Comparison of ENCODE assay signal across 19 cellular contexts in the genomic region with DNA sequence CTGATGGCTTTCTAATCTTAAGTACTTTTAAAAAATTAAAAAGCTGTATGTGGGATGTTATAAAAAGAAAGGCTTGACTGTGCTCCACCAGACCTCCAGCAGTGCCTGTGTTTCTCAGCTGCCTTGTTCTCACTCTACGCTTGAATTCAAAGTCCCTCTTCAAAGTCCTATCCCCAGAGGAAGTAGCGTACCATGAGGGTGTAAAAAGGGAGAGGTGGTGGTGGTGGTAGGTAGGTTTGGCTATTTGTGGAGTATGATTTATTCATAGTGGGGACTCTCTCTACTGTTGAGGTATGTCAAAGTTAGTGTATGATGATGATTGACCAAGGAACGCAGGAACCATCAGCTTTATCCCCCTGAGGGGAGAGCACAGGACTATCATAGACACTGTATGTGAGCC.
DNase-seq lines count a peak whose midpoint lies in the region; TF ChIP-seq lines count a peak whose summit lies in the region.
"Had no signal": no experiment of that assay in that cellular context is flagged by ENCODE, and none has a peak within 500 bp of the region (broad histone marks: within the 10 kb centered on the region; RNA-seq: fewer than 3 reads in every experiment).

No MANE protein-coding gene starts in this region.

- H3K27ac Mint-ChIP-seq in CD14-positive monocyte (peak overlapping the region in 4 of 7 donors; percentile 21 to 83 (median 67)), Calu3 (ENCODE audit: unreplicated experiment) (peak overlapping the region; percentile 59), osteocyte (ENCODE audit: unreplicated experiment) (peak overlapping the region; percentile 18)
- H3K27ac Mint-ChIP-seq: CD8-positive, alpha-beta T cell had no signal

- no peaks in the 10 kb centered on the region for H3K36me3 ChIP-seq in breast epithelium

- H3K27me3 ChIP-seq in breast epithelium: no peaks in the 10 kb centered on the region
- H3K27me3 ChIP-seq: SJSA1 had no signal

- no TSS peak for BruUV-seq in Calu3 (replicated peaks; lab: Mats Ljungman, UMichigan)

- TF ChIP-seq CTCF in CD14-positive monocyte (IDR thresholded peaks at IDR 0.05): no peak
- TF ChIP-seq CTCF in Calu3 (IDR thresholded peaks at IDR 0.05; ENCODE audit: unreplicated experiment): no peak
- no peak for TF ChIP-seq CTCF in breast epithelium (IDR thresholded peaks at IDR 0.05)
- no peak for TF ChIP-seq CTCF in osteocyte (IDR thresholded peaks at IDR 0.05)

- no peaks in the 10 kb centered on the region for H3K27me3 Mint-ChIP-seq in CD14-positive monocyte (ENCODE audit: low read depth in 3 of 3)
- no peaks in the 10 kb centered on the region for H3K27me3 Mint-ChIP-seq in Calu3 (ENCODE audit: unreplicated experiment)
- no peaks in the 10 kb centered on the region for H3K27me3 Mint-ChIP-seq in osteocyte (ENCODE audit: unreplicated experiment)

- peaks cover 82 to 96% of the 10 kb centered on the region in 2 donors for H3K36me3 Mint-ChIP-seq in CD14-positive monocyte
- peaks cover 97% of the 10 kb centered on the region for H3K36me3 Mint-ChIP-seq in Calu3 (ENCODE audit: insufficient read depth, unreplicated experiment)
- peaks cover 71% of the 10 kb centered on the region for H3K36me3 Mint-ChIP-seq in osteocyte (ENCODE audit: unreplicated experiment)

- H3K4me3 ChIP-seq in breast epithelium: no peak overlapping the region
- H3K4me3 ChIP-seq: K562, SJSA1 had no signal

- no peaks in the 10 kb centered on the region for H3K9me3 ChIP-seq in breast epithelium
- H3K9me3 ChIP-seq: SJSA1 had no signal

- TF ChIP-seq POLR2A in breast epithelium (IDR thresholded peaks at IDR 0.05): no peak

- no peaks in the 10 kb centered on the region for H3K4me1 ChIP-seq in breast epithelium

- DNase-seq in CD14-positive monocyte (ENCODE audit: low spot score): no peak
- DNase-seq in Calu3: no peak
- DNase-seq in breast epithelium (ENCODE audit: low spot score in 2 of 2): no peak
- no peak for DNase-seq in osteocyte (ENCODE audit: extremely low spot score, unreplicated experiment)
- DNase-seq in COLO668 (lab: John Stamatoyannopoulos, UW; ENCODE audit: unreplicated experiment): no peak
- no peak for DNase-seq in activated CD4-positive, alpha-beta T cell treated with anti-CD3 and anti-CD28 coated beads for 4 hours
- no peak for DNase-seq in amygdala (lab: John Stamatoyannopoulos, UW)
- DNase-seq: C1 segment of cervical spinal cord; CD8-positive, alpha-beta T cell; DND-41; Kasumi-1; NCI-H2029; NCI-H446; NCI-H524 treated with DMSO at 0.1 percent for 48 hours; NCI-H774; PC-3; Right ventricle myocardium superior had no signal

- intact Hi-C loops in CD14-positive monocyte (cut with micrococcal nuclease): no loop called here
- intact Hi-C loops in Calu3 (cut with micrococcal nuclease; ENCODE audit: unreplicated experiment): no loop called here
- intact Hi-C loops in breast epithelium (cut with DNase I; ENCODE audit: low total_unique reads): no loop called here

- H3K4me1 Mint-ChIP-seq in CD14-positive monocyte: no peaks in the 10 kb centered on the region
- H3K4me1 Mint-ChIP-seq in Calu3 (ENCODE audit: low read depth, unreplicated experiment): peaks cover 57% of the 10 kb centered on the region
- peaks cover 35% of the 10 kb centered on the region for H3K4me1 Mint-ChIP-seq in osteocyte (ENCODE audit: unreplicated experiment)

- CTCF ChIA-PET in Calu3 (lab: Charles Lee): no interaction called here

- H3K9me3 Mint-ChIP-seq in CD14-positive monocyte (no peaks in the 10 kb centered on the region), Calu3 (ENCODE audit: low read depth, unreplicated experiment) (no peaks in the 10 kb centered on the region), osteocyte (ENCODE audit: unreplicated experiment) (no peaks in the 10 kb centered on the region)
- H3K9me3 Mint-ChIP-seq: CD8-positive, alpha-beta T cell had no signal

- no peak overlapping the region for H3K4me3 Mint-ChIP-seq in CD14-positive monocyte
- H3K4me3 Mint-ChIP-seq in Calu3 (ENCODE audit: low read depth, unreplicated experiment): no peak overlapping the region
- H3K4me3 Mint-ChIP-seq in osteocyte (ENCODE audit: unreplicated experiment): no peak overlapping the region
- H3K4me3 Mint-ChIP-seq: CD8-positive, alpha-beta T cell had no signal

- peak overlapping the region; percentile 28 to 55 for H3K27ac ChIP-seq in breast epithelium
- H3K27ac ChIP-seq: SJSA1 had no signal
